In genomic region chr16:51442140-51442539, GRCh38 we compare ENCODE assay signal across 29 cellular contexts.
DNase-seq lines count a peak whose midpoint lies in the region; ATAC-seq and TF ChIP-seq lines count a peak whose summit lies in the region.
"Had no signal": no experiment of that assay in that cellular context is flagged by ENCODE, and none has a peak within 500 bp of the region (broad histone marks: within the 10 kb centered on the region; RNA-seq: fewer than 3 reads in every experiment).

No MANE protein-coding gene starts in this region.

- H3K9me2 ChIP-seq in GM23338 (ENCODE audit: insufficient read depth) = peaks cover 4% of the 10 kb centered on the region; the same call in 1 of the 2 replicates

- no peak for TF ChIP-seq CTCF in GM23338 (conservative IDR thresholded peaks at IDR 0.05; ENCODE audit: low read depth in 2 of 2)
- TF ChIP-seq CTCF in left lung (IDR thresholded peaks at IDR 0.05) = no peak
- no peak for TF ChIP-seq CTCF in gastroesophageal sphincter (IDR thresholded peaks at IDR 0.05)

- TF ChIP-seq EP300 in gastroesophageal sphincter (IDR thresholded peaks at IDR 0.05) = no peak

- peak overlapping the region; percentile 34 for H3K4me2 ChIP-seq in GM23338

- ATAC-seq in GM23338 (no peak), left lung (no peak), gastroesophageal sphincter (no peak)
- ATAC-seq in effector memory CD8-positive, alpha-beta T cell (replicated peaks) = no peak
- ATAC-seq: activated CD4-positive, CD25-positive, alpha-beta regulatory T cell treated with anti-CD3 and anti-CD28 coated beads, Interleukin-2, amount 50 U/mL, for 24 hours; activated naive CD8-positive, alpha-beta T cell treated with anti-CD3 and anti-CD28 coated beads, Interleukin-2, amount 50 U/mL, for 24 hours; foreskin keratinocyte; left lobe of liver; naive thymus-derived CD4-positive, alpha-beta T cell; stimulated activated effector memory CD8-positive, alpha-beta T cell treated with anti-CD3 and anti-CD28 coated beads, Interleukin-12 subunit alpha, Interleukin-12 subunit beta, amount 100 ng/mL, for 72 hours had no signal

- H3K4me1 Mint-ChIP-seq in GM23338 = peaks cover 58% of the 10 kb centered on the region
- peaks cover 0 to 4% of the 10 kb centered on the region in 2 donors for H3K4me1 Mint-ChIP-seq in effector memory CD8-positive, alpha-beta T cell (ENCODE audit: low read depth in 2 of 2)
- H3K4me1 Mint-ChIP-seq: activated naive CD8-positive, alpha-beta T cell treated with anti-CD3 and anti-CD28 coated beads, Interleukin-2, amount 50 U/mL, for 24 hours; CD4-positive, CD25-positive, alpha-beta regulatory T cell; naive thymus-derived CD4-positive, alpha-beta T cell; stimulated activated effector memory CD8-positive, alpha-beta T cell treated with anti-CD3 and anti-CD28 coated beads, Interleukin-12 subunit alpha, Interleukin-12 subunit beta, amount 100 ng/mL, for 72 hours had no signal

- H3K27ac ChIP-seq in GM23338 (ENCODE audit: low read depth) (no peak overlapping the region), caudate nucleus (ENCODE audit: low read depth, low read length) (peak overlapping the region; percentile 71), layer of hippocampus (ENCODE audit: low read depth, low read length) (peak overlapping the region; percentile 58), left lung (no peak overlapping the region), gastroesophageal sphincter (no peak overlapping the region)
- H3K27ac ChIP-seq: esophagus squamous epithelium, foreskin keratinocyte, GM23248, ovary, upper lobe of left lung had no signal

- H3K27me3 Mint-ChIP-seq in GM23338 (ENCODE audit: insufficient read depth, low read depth, poor library complexity) = peaks cover 4% of the 10 kb centered on the region
- H3K27me3 Mint-ChIP-seq in effector memory CD8-positive, alpha-beta T cell = peaks cover 0 to 17% of the 10 kb centered on the region in 2 donors

- H3K9me3 Mint-ChIP-seq in GM23338 = no peaks in the 10 kb centered on the region
- peaks cover 5 to 13% of the 10 kb centered on the region in 2 donors for H3K9me3 Mint-ChIP-seq in effector memory CD8-positive, alpha-beta T cell
- H3K9me3 Mint-ChIP-seq: activated naive CD8-positive, alpha-beta T cell treated with anti-CD3 and anti-CD28 coated beads, Interleukin-2, amount 50 U/mL, for 24 hours had no signal

- H3K27ac Mint-ChIP-seq in GM23338 = peak overlapping the region; percentile 87
- no peak overlapping the region for H3K27ac Mint-ChIP-seq in effector memory CD8-positive, alpha-beta T cell
- H3K27ac Mint-ChIP-seq: activated naive CD8-positive, alpha-beta T cell treated with anti-CD3 and anti-CD28 coated beads, Interleukin-2, amount 50 U/mL, for 24 hours; CD4-positive, CD25-positive, alpha-beta regulatory T cell; naive thymus-derived CD4-positive, alpha-beta T cell; stimulated activated effector memory CD8-positive, alpha-beta T cell treated with anti-CD3 and anti-CD28 coated beads, Interleukin-12 subunit alpha, Interleukin-12 subunit beta, amount 100 ng/mL, for 72 hours had no signal

- 20 to 48% methylated on average over 3 of the region's 3 CpGs for WGBS in gastroesophageal sphincter (ENCODE audit: low coverage in 1 of 2), 2 donors

- no peak overlapping the region for H3K4me3 Mint-ChIP-seq in GM23338
- H3K4me3 Mint-ChIP-seq in effector memory CD8-positive, alpha-beta T cell = no peak overlapping the region
- H3K4me3 Mint-ChIP-seq: activated naive CD8-positive, alpha-beta T cell treated with anti-CD3 and anti-CD28 coated beads, Interleukin-2, amount 50 U/mL, for 24 hours; CD4-positive, CD25-positive, alpha-beta regulatory T cell; naive thymus-derived CD4-positive, alpha-beta T cell; stimulated activated effector memory CD8-positive, alpha-beta T cell treated with anti-CD3 and anti-CD28 coated beads, Interleukin-12 subunit alpha, Interleukin-12 subunit beta, amount 100 ng/mL, for 72 hours had no signal

- no peaks in the 10 kb centered on the region for H3K79me2 ChIP-seq in GM23338 (replicated peaks; ENCODE audit: insufficient read depth)

- DNase-seq in GM23338 (ENCODE audit: low spot score) (no peak), caudate nucleus (lab: John Stamatoyannopoulos, UW) (no peak), putamen (ENCODE audit: low spot score) (peak; percentile 42), left lung (no peak), amygdala (lab: John Stamatoyannopoulos, UW) (no peak)
- no peak for DNase-seq in effector memory CD8-positive, alpha-beta T cell
- DNase-seq: activated CD4-positive, alpha-beta T cell treated with anti-CD3 and anti-CD28 coated beads, Interleukin-2, amount 50 U/mL, for 48 hours; activated naive CD4-positive, alpha-beta T cell; activated naive CD8-positive, alpha-beta T cell treated with anti-CD3 and anti-CD28 coated beads, Interleukin-2, amount 50 U/mL, for 24 hours; activated T-cell treated with anti-CD3 and anti-CD28 coated beads, Interleukin-2, amount 50 U/mL, for 48 hours; CD4-positive, CD25-positive, alpha-beta regulatory T cell; dermis blood vessel endothelial cell; esophagus squamous epithelium; foreskin keratinocyte; GM23248; KBM-7; MG63; naive thymus-derived CD4-positive, alpha-beta T cell; NCI-H2029 treated with DMSO at 0.1 percent for 48 hours; NCI-H526 treated with DMSO at 0.1 percent for 48 hours; NK-92 treated with Interleukin-12 subunit alpha and Interleukin-12 subunit beta, amount 100 ng/mL, for 24 hours; ovary; retina; upper lobe of left lung had no signal

- H4K20me1 ChIP-seq in GM23338 (replicated peaks; ENCODE audit: insufficient read depth) = no peaks in the 10 kb centered on the region

- H3K27me3 ChIP-seq in GM23338 (ENCODE audit: insufficient read depth) (no peaks in the 10 kb centered on the region), layer of hippocampus (ENCODE audit: control insufficient read depth, insufficient read depth, low read length) (no peaks in the 10 kb centered on the region), left lung (peaks cover 0 to 33% of the 10 kb centered on the region in 2 donors), gastroesophageal sphincter (peaks cover 32% of the 10 kb centered on the region)
- H3K27me3 ChIP-seq: MG63, ovary, upper lobe of left lung had no signal

- no peak overlapping the region for H3K4me3 ChIP-seq in GM23338
- H3K4me3 ChIP-seq in left lung = no peak overlapping the region
- no peak overlapping the region for H3K4me3 ChIP-seq in gastroesophageal sphincter
- H3K4me3 ChIP-seq: esophagus squamous epithelium, GM23248, MG63, ovary, upper lobe of left lung had no signal

- no peaks in the 10 kb centered on the region for H3K36me3 ChIP-seq in GM23338 (ENCODE audit: insufficient read depth)
- H3K36me3 ChIP-seq in left lung = no peaks in the 10 kb centered on the region
- H3K36me3 ChIP-seq in gastroesophageal sphincter = no peaks in the 10 kb centered on the region
- H3K36me3 ChIP-seq: esophagus squamous epithelium, MG63, ovary, upper lobe of left lung had no signal

- no peaks in the 10 kb centered on the region for H3F3A ChIP-seq in GM23338 (replicated peaks; ENCODE audit: low read depth)

- H3K9me3 ChIP-seq in left lung (no peaks in the 10 kb centered on the region), gastroesophageal sphincter (no peaks in the 10 kb centered on the region)
- H3K9me3 ChIP-seq: esophagus squamous epithelium, MG63, ovary, upper lobe of left lung had no signal

- peaks cover 44% of the 10 kb centered on the region for H3K4me1 ChIP-seq in GM23338 (ENCODE audit: insufficient read depth)
- no peaks in the 10 kb centered on the region for H3K4me1 ChIP-seq in left lung
- no peaks in the 10 kb centered on the region for H3K4me1 ChIP-seq in gastroesophageal sphincter
- H3K4me1 ChIP-seq: esophagus squamous epithelium, foreskin keratinocyte, upper lobe of left lung had no signal

- H2AFZ ChIP-seq in GM23338 = no peak overlapping the region
- H2AFZ ChIP-seq: GM23248 had no signal

- H3K36me3 Mint-ChIP-seq in GM23338 (ENCODE audit: low read depth) = no peaks in the 10 kb centered on the region
- H3K36me3 Mint-ChIP-seq in effector memory CD8-positive, alpha-beta T cell (ENCODE audit: insufficient read depth) = peaks cover 2% of the 10 kb centered on the region
- H3K36me3 Mint-ChIP-seq: CD4-positive, CD25-positive, alpha-beta regulatory T cell; stimulated activated effector memory CD8-positive, alpha-beta T cell treated with anti-CD3 and anti-CD28 coated beads, Interleukin-12 subunit alpha, Interleukin-12 subunit beta, amount 100 ng/mL, for 72 hours had no signal

- no peak for TF ChIP-seq POLR2A in gastroesophageal sphincter (IDR thresholded peaks at IDR 0.05)

- intact Hi-C loops in left lung (cut with DNase I) = no loop called here

TF ChIP-seq in GM23338, 12 proteins besides CTCF, POLR2A, EP300 and RAD21 (continues in another document):
- TF ChIP-seq CREB1 (CRISPR knock-in tag; IDR thresholded peaks at IDR 0.05; ENCODE audit: low read depth) (no peak), ZNF331 (CRISPR knock-in tag; IDR thresholded peaks at IDR 0.05; ENCODE audit: low read depth) (no peak), EZH2phosphoT487 (IDR thresholded peaks at IDR 0.05; ENCODE audit: unreplicated experiment) (no peak), REST (IDR thresholded peaks at IDR 0.05; ENCODE audit: unreplicated experiment) (no peak), POLR2AphosphoS5 (IDR thresholded peaks at IDR 0.05; ENCODE audit: low read depth) (no peak), JUNB (IDR thresholded peaks at IDR 0.05; ENCODE audit: unreplicated experiment) (no peak), EZH2 (IDR thresholded peaks at IDR 0.05; ENCODE audit: low read depth, unreplicated experiment) (no peak)

Comparison
In these comparisons a context has a peak if more than half of its experiments do, and no peak if none do; other contexts are left out.
1. H3K27ac ChIP-seq: peak in caudate nucleus (single experiment) and layer of hippocampus (single experiment); none in GM23338 (single experiment), left lung (0 of 2) and gastroesophageal sphincter (0 of 4).